Comparison of ENCODE assay signal across 1 cellular context in genomic region chr3:172138792-172139507, GRCh38.
TF ChIP-seq lines count a peak whose summit lies in the region.

No MANE protein-coding gene starts in this region.

TF ChIP-seq in GM12878, 131 proteins besides CTCF, POLR2A, EP300 and RAD21 (continued from another document and continues in another):
- 0 out of 2 replicates have a peak, but pooled peaks have one; percentile 13 for TF ChIP-seq SMC3 (IDR thresholded peaks at IDR 0.05; ENCODE audit: borderline replicate concordance, low read length)
- TF ChIP-seq GABPA (IDR thresholded peaks at IDR 0.05; ENCODE audit: low read depth) = no peak
- TF ChIP-seq CUX1 (IDR thresholded peaks at IDR 0.05; ENCODE audit: insufficient replicate concordance, low read depth, low read length) = peak; percentile 73
- TF ChIP-seq NRF1 (conservative IDR thresholded peaks at IDR 0.05; ENCODE audit: low read depth, low read length) = no peak
- TF ChIP-seq, protein P1, sequence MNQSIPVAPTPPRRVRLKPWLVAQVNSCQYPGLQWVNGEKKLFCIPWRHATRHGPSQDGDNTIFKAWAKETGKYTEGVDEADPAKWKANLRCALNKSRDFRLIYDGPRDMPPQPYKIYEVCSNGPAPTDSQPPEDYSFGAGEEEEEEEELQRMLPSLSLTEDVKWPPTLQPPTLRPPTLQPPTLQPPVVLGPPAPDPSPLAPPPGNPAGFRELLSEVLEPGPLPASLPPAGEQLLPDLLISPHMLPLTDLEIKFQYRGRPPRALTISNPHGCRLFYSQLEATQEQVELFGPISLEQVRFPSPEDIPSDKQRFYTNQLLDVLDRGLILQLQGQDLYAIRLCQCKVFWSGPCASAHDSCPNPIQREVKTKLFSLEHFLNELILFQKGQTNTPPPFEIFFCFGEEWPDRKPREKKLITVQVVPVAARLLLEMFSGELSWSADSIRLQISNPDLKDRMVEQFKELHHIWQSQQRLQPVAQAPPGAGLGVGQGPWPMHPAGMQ (IDR thresholded peaks at IDR 0.05; ENCODE audit: borderline replicate concordance) = no peak
- TF ChIP-seq E2F4 (IDR thresholded peaks at IDR 0.05; ENCODE audit: low read depth, low read length) = no peak
- no peak for TF ChIP-seq ESRRA (IDR thresholded peaks at IDR 0.05; ENCODE audit: low read length)
- no peak for TF ChIP-seq RAD51 (IDR thresholded peaks at IDR 0.05)
- TF ChIP-seq ATF7 (IDR thresholded peaks at IDR 0.05; ENCODE audit: low read depth) = peak; percentile 85
- TF ChIP-seq ZNF207 (IDR thresholded peaks at IDR 0.05; ENCODE audit: borderline replicate concordance) = no peak
- TF ChIP-seq ZZZ3 (IDR thresholded peaks at IDR 0.05; ENCODE audit: control insufficient read depth, insufficient read length, low read depth) = no peak
- TF ChIP-seq SUPT20H (IDR thresholded peaks at IDR 0.05; ENCODE audit: borderline replicate concordance, control insufficient read depth, low read depth, low read length) = no peak
- TF ChIP-seq PBX3 (IDR thresholded peaks at IDR 0.05; ENCODE audit: insufficient replicate concordance, low read depth, low read length) = no peak
- TF ChIP-seq CBX5 (IDR thresholded peaks at IDR 0.05; ENCODE audit: low read depth) = peak; percentile 68; the same call in 1 of the 2 replicates
- TF ChIP-seq NR2C2 (IDR thresholded peaks at IDR 0.05; ENCODE audit: borderline replicate concordance, control insufficient read depth, insufficient read length, low read depth) = no peak
- peak; percentile 58; the same call in 1 of the 2 replicates for TF ChIP-seq PAX5 (IDR thresholded peaks at IDR 0.05; ENCODE audit: borderline replicate concordance, low read depth, low read length)
- peak; percentile 63 for TF ChIP-seq RELA (IDR thresholded peaks at IDR 0.05; ENCODE audit: borderline replicate concordance, partially characterized antibody)
- no peak for TF ChIP-seq FOXK2 (IDR thresholded peaks at IDR 0.05)
- peak; percentile 76; the same call in 1 of the 2 replicates for TF ChIP-seq NBN (IDR thresholded peaks at IDR 0.05)
- peak; percentile 60 for TF ChIP-seq TCF12 (IDR thresholded peaks at IDR 0.05; ENCODE audit: low read depth, low read length)
- no peak for TF ChIP-seq RB1 (IDR thresholded peaks at IDR 0.05; ENCODE audit: borderline replicate concordance)
- TF ChIP-seq, protein P2, sequence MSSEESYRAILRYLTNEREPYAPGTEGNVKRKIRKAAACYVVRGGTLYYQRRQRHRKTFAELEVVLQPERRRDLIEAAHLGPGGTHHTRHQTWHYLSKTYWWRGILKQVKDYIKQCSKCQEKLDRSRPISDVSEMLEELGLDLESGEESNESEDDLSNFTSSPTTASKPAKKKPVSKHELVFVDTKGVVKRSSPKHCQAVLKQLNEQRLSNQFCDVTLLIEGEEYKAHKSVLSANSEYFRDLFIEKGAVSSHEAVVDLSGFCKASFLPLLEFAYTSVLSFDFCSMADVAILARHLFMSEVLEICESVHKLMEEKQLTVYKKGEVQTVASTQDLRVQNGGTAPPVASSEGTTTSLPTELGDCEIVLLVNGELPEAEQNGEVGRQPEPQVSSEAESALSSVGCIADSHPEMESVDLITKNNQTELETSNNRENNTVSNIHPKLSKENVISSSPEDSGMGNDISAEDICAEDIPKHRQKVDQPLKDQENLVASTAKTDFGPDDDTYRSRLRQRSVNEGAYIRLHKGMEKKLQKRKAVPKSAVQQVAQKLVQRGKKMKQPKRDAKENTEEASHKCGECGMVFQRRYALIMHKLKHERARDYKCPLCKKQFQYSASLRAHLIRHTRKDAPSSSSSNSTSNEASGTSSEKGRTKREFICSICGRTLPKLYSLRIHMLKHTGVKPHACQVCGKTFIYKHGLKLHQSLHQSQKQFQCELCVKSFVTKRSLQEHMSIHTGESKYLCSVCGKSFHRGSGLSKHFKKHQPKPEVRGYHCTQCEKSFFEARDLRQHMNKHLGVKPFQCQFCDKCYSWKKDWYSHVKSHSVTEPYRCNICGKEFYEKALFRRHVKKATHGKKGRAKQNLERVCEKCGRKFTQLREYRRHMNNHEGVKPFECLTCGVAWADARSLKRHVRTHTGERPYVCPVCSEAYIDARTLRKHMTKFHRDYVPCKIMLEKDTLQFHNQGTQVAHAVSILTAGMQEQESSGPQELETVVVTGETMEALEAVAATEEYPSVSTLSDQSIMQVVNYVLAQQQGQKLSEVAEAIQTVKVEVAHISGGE (CRISPR knock-in tag; IDR thresholded peaks at IDR 0.05) = no peak
- TF ChIP-seq WRNIP1 (IDR thresholded peaks at IDR 0.05; ENCODE audit: borderline replicate concordance, low read depth, low read length) = no peak
- TF ChIP-seq, protein P3, sequence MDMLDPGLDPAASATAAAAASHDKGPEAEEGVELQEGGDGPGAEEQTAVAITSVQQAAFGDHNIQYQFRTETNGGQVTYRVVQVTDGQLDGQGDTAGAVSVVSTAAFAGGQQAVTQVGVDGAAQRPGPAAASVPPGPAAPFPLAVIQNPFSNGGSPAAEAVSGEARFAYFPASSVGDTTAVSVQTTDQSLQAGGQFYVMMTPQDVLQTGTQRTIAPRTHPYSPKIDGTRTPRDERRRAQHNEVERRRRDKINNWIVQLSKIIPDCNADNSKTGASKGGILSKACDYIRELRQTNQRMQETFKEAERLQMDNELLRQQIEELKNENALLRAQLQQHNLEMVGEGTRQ (IDR thresholded peaks at IDR 0.05; ENCODE audit: borderline replicate concordance, low read depth, low read length) = no peak
- no peak for TF ChIP-seq KLF5 (IDR thresholded peaks at IDR 0.05; ENCODE audit: partially characterized antibody)
- TF ChIP-seq MXI1 (IDR thresholded peaks at IDR 0.05; ENCODE audit: low read depth, low read length) = peak; percentile 36; the same call in 1 of the 2 replicates
- no peak for TF ChIP-seq PAX8 (IDR thresholded peaks at IDR 0.05)
- TF ChIP-seq, protein P4, sequence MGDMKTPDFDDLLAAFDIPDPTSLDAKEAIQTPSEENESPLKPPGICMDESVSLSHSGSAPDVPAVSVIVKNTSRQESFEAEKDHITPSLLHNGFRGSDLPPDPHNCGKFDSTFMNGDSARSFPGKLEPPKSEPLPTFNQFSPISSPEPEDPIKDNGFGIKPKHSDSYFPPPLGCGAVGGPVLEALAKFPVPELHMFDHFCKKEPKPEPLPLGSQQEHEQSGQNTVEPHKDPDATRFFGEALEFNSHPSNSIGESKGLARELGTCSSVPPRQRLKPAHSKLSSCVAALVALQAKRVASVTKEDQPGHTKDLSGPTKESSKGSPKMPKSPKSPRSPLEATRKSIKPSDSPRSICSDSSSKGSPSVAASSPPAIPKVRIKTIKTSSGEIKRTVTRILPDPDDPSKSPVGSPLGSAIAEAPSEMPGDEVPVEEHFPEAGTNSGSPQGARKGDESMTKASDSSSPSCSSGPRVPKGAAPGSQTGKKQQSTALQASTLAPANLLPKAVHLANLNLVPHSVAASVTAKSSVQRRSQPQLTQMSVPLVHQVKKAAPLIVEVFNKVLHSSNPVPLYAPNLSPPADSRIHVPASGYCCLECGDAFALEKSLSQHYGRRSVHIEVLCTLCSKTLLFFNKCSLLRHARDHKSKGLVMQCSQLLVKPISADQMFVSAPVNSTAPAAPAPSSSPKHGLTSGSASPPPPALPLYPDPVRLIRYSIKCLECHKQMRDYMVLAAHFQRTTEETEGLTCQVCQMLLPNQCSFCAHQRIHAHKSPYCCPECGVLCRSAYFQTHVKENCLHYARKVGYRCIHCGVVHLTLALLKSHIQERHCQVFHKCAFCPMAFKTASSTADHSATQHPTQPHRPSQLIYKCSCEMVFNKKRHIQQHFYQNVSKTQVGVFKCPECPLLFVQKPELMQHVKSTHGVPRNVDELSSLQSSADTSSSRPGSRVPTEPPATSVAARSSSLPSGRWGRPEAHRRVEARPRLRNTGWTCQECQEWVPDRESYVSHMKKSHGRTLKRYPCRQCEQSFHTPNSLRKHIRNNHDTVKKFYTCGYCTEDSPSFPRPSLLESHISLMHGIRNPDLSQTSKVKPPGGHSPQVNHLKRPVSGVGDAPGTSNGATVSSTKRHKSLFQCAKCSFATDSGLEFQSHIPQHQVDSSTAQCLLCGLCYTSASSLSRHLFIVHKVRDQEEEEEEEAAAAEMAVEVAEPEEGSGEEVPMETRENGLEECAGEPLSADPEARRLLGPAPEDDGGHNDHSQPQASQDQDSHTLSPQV (IDR thresholded peaks at IDR 0.05) = peak; percentile 42; the same call in 1 of the 2 replicates
- no peak for TF ChIP-seq POU2F2 (IDR thresholded peaks at IDR 0.05; ENCODE audit: borderline replicate concordance, low read depth, low read length)
- TF ChIP-seq ZBTB40 (IDR thresholded peaks at IDR 0.05; ENCODE audit: borderline replicate concordance) = no peak
- peak; percentile 43; the same call in 1 of the 2 replicates for TF ChIP-seq BCL11A (IDR thresholded peaks at IDR 0.05; ENCODE audit: low read depth, low read length)
- no peak for TF ChIP-seq TBL1XR1 (IDR thresholded peaks at IDR 0.05; ENCODE audit: low read depth, low read length)
- no peak for TF ChIP-seq NFXL1 (IDR thresholded peaks at IDR 0.05; ENCODE audit: borderline replicate concordance)
- no peak for TF ChIP-seq RBBP5 (conservative IDR thresholded peaks at IDR 0.05)
- 0 out of 2 replicates have a peak, but pooled peaks have one; percentile 56 for TF ChIP-seq HDGF (IDR thresholded peaks at IDR 0.05)
